In the genomic region with DNA sequence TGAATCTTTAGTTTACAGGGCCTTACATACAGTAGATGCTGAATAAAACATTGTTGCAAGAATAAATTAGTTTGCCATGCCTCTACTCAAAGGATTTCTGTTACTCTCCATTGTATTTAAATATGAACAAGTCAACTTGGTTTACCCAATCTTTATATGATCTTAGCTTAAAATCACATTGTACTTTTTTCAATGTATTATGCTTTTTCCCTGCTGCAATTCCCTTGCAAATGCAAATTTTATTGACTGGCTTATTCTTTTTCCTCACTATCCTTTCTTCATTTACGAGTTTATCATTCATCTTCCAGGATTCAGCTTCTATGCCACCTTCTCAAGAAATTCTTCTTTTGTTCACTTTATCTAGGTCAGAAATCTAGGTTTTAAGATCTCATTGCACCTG, we compare ENCODE assay signal across 24 cellular contexts.
"Had no signal": no experiment of that assay in that cellular context is flagged by ENCODE, and none has a peak within 500 bp of the region (broad histone marks: within the 10 kb centered on the region; RNA-seq: fewer than 3 reads in every experiment).

No MANE protein-coding gene starts in this region.

- H3K36me3 ChIP-seq: colonic mucosa, esophagus muscularis mucosa, gastrocnemius medialis, gastroesophageal sphincter, heart left ventricle, heart right ventricle had no signal

- H3K27me3 ChIP-seq: colonic mucosa, dorsolateral prefrontal cortex, esophagus muscularis mucosa, foreskin keratinocyte, gastrocnemius medialis, gastroesophageal sphincter, heart left ventricle, heart right ventricle had no signal

- ATAC-seq: effector memory CD8-positive, alpha-beta T cell; esophagus mucosa; foreskin keratinocyte; gastrocnemius medialis; gastroesophageal sphincter; heart left ventricle; heart right ventricle had no signal

- H3K27ac ChIP-seq: colonic mucosa, coronary artery, dorsolateral prefrontal cortex, epithelial cell of prostate, esophagus muscularis mucosa, foreskin keratinocyte, gastrocnemius medialis, gastroesophageal sphincter, heart left ventricle, heart right ventricle had no signal

- H3K4me3 ChIP-seq: colonic mucosa, coronary artery, dorsolateral prefrontal cortex, esophagus muscularis mucosa, gastrocnemius medialis, gastroesophageal sphincter, heart left ventricle, heart right ventricle had no signal

- H3K9me3 ChIP-seq: colonic mucosa, esophagus muscularis mucosa, gastroesophageal sphincter, heart right ventricle had no signal

- H3K4me1 ChIP-seq: colonic mucosa, esophagus muscularis mucosa, gastrocnemius medialis, gastroesophageal sphincter, heart left ventricle had no signal

- DNase-seq: colonic mucosa; cortex of kidney; dermis blood vessel endothelial cell; dorsolateral prefrontal cortex; effector CD4-positive, alpha-beta T cell; effector CD8-positive, alpha-beta T cell; effector memory CD4-positive, alpha-beta T cell; effector memory CD8-positive, alpha-beta T cell; endodermal cell; erythroblast; foreskin fibroblast; foreskin keratinocyte; foreskin melanocyte; gastrocnemius medialis; glutamatergic neuron; head of caudate nucleus; heart left ventricle; heart right ventricle had no signal

- FAIRE-seq: endothelial cell of umbilical vein had no signal
